ENCODE assay signal across 26 cellular contexts in genomic region chr6:146896062-146896813, GRCh38.
"Had no signal": no experiment of that assay in that cellular context is flagged by ENCODE, and none has a peak within 500 bp of the region (broad histone marks: within the 10 kb centered on the region; RNA-seq: fewer than 3 reads in every experiment).

No MANE protein-coding gene starts in this region.

- H3K27me3 Mint-ChIP-seq: activated CD4-positive, alpha-beta T cell treated with anti-CD3 and anti-CD28 coated beads, Interleukin-2, amount 10 ng/mL, durations not matched to agents 7 days and 5 days had no signal

- H3K4me3 ChIP-seq: PC-9, SK-N-MC had no signal

- H3K4me3 Mint-ChIP-seq: activated B cell treated with CpG ODN at 0.5 μM for 24 hours; activated CD4-positive, alpha-beta memory T cell treated with anti-CD3 and anti-CD28 coated beads for 36 hours; activated CD4-positive, alpha-beta T cell treated with anti-CD3 and anti-CD28 coated beads, Interleukin-2, amount 10 ng/mL, durations not matched to agents 7 days and 5 days; activated T-cell treated with anti-CD3 and anti-CD28 coated beads, Interleukin-2, amount 50 U/mL, for 4 hours; T-cell had no signal

- H3K27ac ChIP-seq: brain microvascular endothelial cell, KMS-11, PC-9, SK-N-MC had no signal

- H3K9me3 Mint-ChIP-seq: activated B cell treated with CpG ODN at 0.5 μM for 24 hours; activated CD4-positive, alpha-beta memory T cell treated with anti-CD3 and anti-CD28 coated beads for 36 hours; activated CD4-positive, alpha-beta T cell treated with anti-CD3 and anti-CD28 coated beads, Interleukin-2, amount 10 ng/mL, durations not matched to agents 7 days and 5 days; activated naive CD4-positive, alpha-beta T cell treated with anti-CD3 and anti-CD28 coated beads, Interleukin-2, amount 50 U/mL, for 72 hours; activated T-cell treated with anti-CD3 and anti-CD28 coated beads, Interleukin-2, amount 50 U/mL, for 4 hours; T-cell had no signal

- H3K36me3 ChIP-seq: brain microvascular endothelial cell had no signal

- H3K36me3 Mint-ChIP-seq: activated CD4-positive, alpha-beta memory T cell treated with anti-CD3 and anti-CD28 coated beads for 36 hours; activated naive CD4-positive, alpha-beta T cell treated with anti-CD3 and anti-CD28 coated beads, Interleukin-2, amount 50 U/mL, for 72 hours; T-cell had no signal

- DNase-seq: activated B cell treated with CpG ODN at 0.5 μM for 24 hours; activated CD4-positive, alpha-beta memory T cell treated with anti-CD3 and anti-CD28 coated beads for 36 hours; activated CD4-positive, alpha-beta T cell treated with anti-CD3 and anti-CD28 coated beads for 1 hour; activated CD4-positive, alpha-beta T cell treated with anti-CD3 and anti-CD28 coated beads, Interleukin-2, amount 10 ng/mL, durations not matched to agents 7 days and 5 days; activated CD8-positive, alpha-beta memory T cell treated with anti-CD3 and anti-CD28 coated beads for 24 hours; activated effector memory CD4-positive, alpha-beta T cell treated with anti-CD3 and anti-CD28 coated beads, Interleukin-2, amount 50 U/mL, for 16 hours; activated naive CD4-positive, alpha-beta T cell treated with Interleukin-2 at 50 U/mL for 16 hours; activated T-cell treated with anti-CD3 and anti-CD28 coated beads, Interleukin-2, amount 50 U/mL, for 4 hours; brain microvascular endothelial cell; cerebellar nuclear complex; NCI-H1092; NCI-H1417; NCI-H1694; NCI-H2029 treated with DMSO at 0.1 percent for 48 hours; NCI-H345; NCI-H510A; NCI-H526 treated with DMSO at 0.1 percent for 48 hours; PC-9; T-cell; T-helper 2 cell; T1000 had no signal

- ATAC-seq: activated naive CD4-positive, alpha-beta T cell treated with anti-CD3 and anti-CD28 coated beads, Interleukin-2, amount 50 U/mL, for 72 hours; activated T-cell treated with anti-CD3 and anti-CD28 coated beads, Interleukin-2, amount 50 U/mL, for 4 hours; Right ventricle myocardium inferior; T-cell had no signal

- H3K27ac Mint-ChIP-seq: activated B cell treated with CpG ODN at 0.5 μM for 24 hours; activated CD4-positive, alpha-beta memory T cell treated with anti-CD3 and anti-CD28 coated beads for 36 hours; activated CD4-positive, alpha-beta T cell treated with anti-CD3 and anti-CD28 coated beads, Interleukin-2, amount 10 ng/mL, durations not matched to agents 7 days and 5 days; activated naive CD4-positive, alpha-beta T cell treated with anti-CD3 and anti-CD28 coated beads, Interleukin-2, amount 50 U/mL, for 72 hours; T-cell had no signal

- H3K27me3 ChIP-seq: brain microvascular endothelial cell had no signal

- H3K4me1 Mint-ChIP-seq: activated B cell treated with CpG ODN at 0.5 μM for 24 hours; activated CD4-positive, alpha-beta T cell treated with anti-CD3 and anti-CD28 coated beads, Interleukin-2, amount 10 ng/mL, durations not matched to agents 7 days and 5 days; IgD-negative memory B cell; T-cell had no signal
